27 cellular contexts compared by ENCODE assay signal in genomic region chr2:119384971-119385370, GRCh38. TPM values are rescaled to one million over a fixed set of nuclear protein-coding genes. Genes with fewer than 3 reads are reported as not detected.
"Had no signal": no experiment of that assay in that cellular context is flagged by ENCODE, and none has a peak within 500 bp of the region (broad histone marks: within the 10 kb centered on the region; RNA-seq: fewer than 3 reads in every experiment).

No MANE protein-coding gene starts in this region.

- H3K36me3 ChIP-seq: adrenal gland, colonic mucosa, Peyer's patch, SJSA1 had no signal

- H3K27me3 ChIP-seq: adrenal gland, colonic mucosa, Peyer's patch had no signal

- H3K9me3 ChIP-seq: adrenal gland, colonic mucosa, Peyer's patch, SJSA1 had no signal

- DNase-seq: activated CD4-positive, alpha-beta memory T cell treated with anti-CD3 and anti-CD28 coated beads for 36 hours; activated CD4-positive, alpha-beta T cell treated with anti-CD3 and anti-CD28 coated beads, Interleukin-2, amount 10 ng/mL, durations not matched to agents 7 days and 5 days; activated CD4-positive, CD25-positive, alpha-beta regulatory T cell; activated naive CD4-positive, alpha-beta T cell treated with anti-CD3 and anti-CD28 coated beads, Interleukin-2, amount 50 U/mL, for 16 hours; activated naive CD8-positive, alpha-beta T cell treated with anti-CD3 and anti-CD28 coated beads, Interleukin-2, amount 10 ng/mL, durations not matched to agents 7 days and 5 days; activated T-cell treated with anti-CD3 and anti-CD28 coated beads, Interleukin-2, amount 50 U/mL, for 72 hours; adrenal gland; anterior cingulate cortex; caudate nucleus; colonic mucosa; KG1; NCI-H1092 treated with DMSO at 0.1 percent for 48 hours; NCI-H1417 treated with DMSO at 0.1 percent for 48 hours; NCI-H187 treated with DMSO at 0.1 percent for 48 hours; NCI-H2081 treated with DMSO at 0.1 percent for 48 hours; NCI-H226; NCI-H510A; NCI-H526 treated with DMSO at 0.1 percent for 48 hours; Peyer's patch; SHP77; T-helper 17 cell; T1000 had no signal

- H3K9me3 Mint-ChIP-seq: activated CD4-positive, alpha-beta memory T cell treated with anti-CD3 and anti-CD28 coated beads for 36 hours; activated CD4-positive, alpha-beta T cell treated with anti-CD3 and anti-CD28 coated beads, Interleukin-2, amount 10 ng/mL, durations not matched to agents 7 days and 5 days; activated naive CD8-positive, alpha-beta T cell treated with anti-CD3 and anti-CD28 coated beads, Interleukin-2, amount 10 ng/mL, durations not matched to agents 7 days and 5 days; activated T-cell treated with anti-CD3 and anti-CD28 coated beads, Interleukin-2, amount 50 U/mL, for 72 hours; activated T-helper 2 cell treated with anti-CD3 and anti-CD28 coated beads, Interferon-gamma antibody, Interleukin-2, Interleukin-4, amounts not matched to agents 10 μg/mL and 5 μg/mL and 100 μg/mL, durations not matched to agents 14 hours and 24 hours and 36 hours had no signal

- H3K27ac ChIP-seq: adrenal gland, colonic mucosa, Peyer's patch, SJSA1 had no signal

- H3K4me3 ChIP-seq: adrenal gland, colonic mucosa, Peyer's patch, SJSA1 had no signal

- ATAC-seq: activated T-cell treated with anti-CD3 and anti-CD28 coated beads, Interleukin-2, amount 50 U/mL, for 72 hours; T-helper 17 cell had no signal

- FAIRE-seq: TTC549 had no signal

- H3K27ac Mint-ChIP-seq: activated CD4-positive, alpha-beta memory T cell treated with anti-CD3 and anti-CD28 coated beads for 36 hours; activated CD4-positive, alpha-beta T cell treated with anti-CD3 and anti-CD28 coated beads, Interleukin-2, amount 10 ng/mL, durations not matched to agents 7 days and 5 days; activated naive CD8-positive, alpha-beta T cell treated with anti-CD3 and anti-CD28 coated beads, Interleukin-2, amount 10 ng/mL, durations not matched to agents 7 days and 5 days; activated T-cell treated with anti-CD3 and anti-CD28 coated beads, Interleukin-2, amount 50 U/mL, for 72 hours; activated T-helper 2 cell treated with anti-CD3 and anti-CD28 coated beads, Interferon-gamma antibody, Interleukin-2, Interleukin-4, amounts not matched to agents 10 μg/mL and 5 μg/mL and 100 μg/mL, durations not matched to agents 14 hours and 24 hours and 36 hours; T-helper 17 cell had no signal

- H3K36me3 Mint-ChIP-seq: activated CD4-positive, alpha-beta memory T cell treated with anti-CD3 and anti-CD28 coated beads for 36 hours; activated naive CD8-positive, alpha-beta T cell treated with anti-CD3 and anti-CD28 coated beads, Interleukin-2, amount 10 ng/mL, durations not matched to agents 7 days and 5 days had no signal

- H3K4me3 Mint-ChIP-seq: activated CD4-positive, alpha-beta memory T cell treated with anti-CD3 and anti-CD28 coated beads for 36 hours; activated CD4-positive, alpha-beta T cell treated with anti-CD3 and anti-CD28 coated beads, Interleukin-2, amount 10 ng/mL, durations not matched to agents 7 days and 5 days; activated naive CD8-positive, alpha-beta T cell treated with anti-CD3 and anti-CD28 coated beads, Interleukin-2, amount 10 ng/mL, durations not matched to agents 7 days and 5 days; activated T-cell treated with anti-CD3 and anti-CD28 coated beads, Interleukin-2, amount 50 U/mL, for 72 hours; T-helper 17 cell had no signal

- H3K4me1 ChIP-seq: colonic mucosa, SJSA1 had no signal

RNA-seq across cellular contexts. Expression of gene TMEM37, which starts 46.7 kb away (rescaled TPM):
- total RNA-seq: activated CD4-positive, alpha-beta memory T cell treated with anti-CD3 and anti-CD28 coated beads for 36 hours; activated CD4-positive, alpha-beta T cell treated with anti-CD3 and anti-CD28 coated beads, Interleukin-2, amount 10 ng/mL, durations not matched to agents 7 days and 5 days; activated CD8-positive, alpha-beta memory T cell treated with anti-CD3 and anti-CD28 coated beads for 36 hours; activated naive CD8-positive, alpha-beta T cell treated with anti-CD3 and anti-CD28 coated beads, Interleukin-2, amount 10 ng/mL, durations not matched to agents 7 days and 5 days; activated T-cell treated with anti-CD3 and anti-CD28 coated beads, Interleukin-2, amount 50 U/mL, for 72 hours; MCF 10A; SJSA1; T-helper 17 cell had no signal
